In genomic region chr1:23865543-23865930, GRCh38 we compare ENCODE assay signal across 9 cellular contexts. TPM values are rescaled to one million over a fixed set of nuclear protein-coding genes. Genes with fewer than 3 reads are reported as not detected.
A peak's percentile ranks its signal among the peaks of the same experiment; 100 is the strongest.
DNase-seq lines count a peak whose midpoint lies in the region; ATAC-seq and FAIRE-seq lines count a peak whose summit lies in the region.
"Had no signal": no experiment of that assay in that cellular context is flagged by ENCODE, and none has a peak within 500 bp of the region (broad histone marks: within the 10 kb centered on the region; RNA-seq: fewer than 3 reads in every experiment).

No MANE protein-coding gene starts in this region.

- ATAC-seq in GM21576 (IDR thresholded peaks at IDR 0.05; ENCODE audit: unreplicated experiment) = no peak

- peak; percentile 53 for FAIRE-seq in GM19239 (lab: Jason Lieb, UNC)

- DNase-seq in A172 (ENCODE audit: low spot score) (peak; percentile 73), GM19239 (ENCODE audit: insufficient read length, low spot score) (no peak), SKM-1 treated with dmso at 0.1 percent for 144 hours (lab: John Stamatoyannopoulos, UW; ENCODE audit: unreplicated experiment) (peak; percentile 90), foreskin melanocyte (peak; percentile 54), caudate nucleus (lab: John Stamatoyannopoulos, UW) (no peak), NCI-H2081 (lab: John Stamatoyannopoulos, UW) (no peak), 8988T (no peak)

- H3K27ac ChIP-seq in caudate nucleus (ENCODE audit: low read depth, low read length) = no peak overlapping the region
- H3K27ac ChIP-seq: C4-2B had no signal

RNA-seq across cellular contexts. Expression of gene FUCA1, which starts 2.6 kb away (rescaled TPM):
- total RNA-seq in A172 (2014; rRNA removed; shearing (Covaris generic)) = 19.6 and 22.9 TPM in 2 replicates

RNA-seq across cellular contexts. Expression of gene HMGCL, which starts 40.3 kb away (rescaled TPM):
- 15.3 and 21.5 TPM in 2 replicates for total RNA-seq in A172 (2014; rRNA removed; shearing (Covaris generic))

RNA-seq across cellular contexts. Expression of gene CNR2, which starts 47.6 kb away (rescaled TPM):
- not detected in 2 replicates for total RNA-seq in A172 (2014; rRNA removed; shearing (Covaris generic))

Comparison
In these comparisons a context has a peak if more than half of its experiments do, and no peak if none do; other contexts are left out.
1. DNase-seq: peak in A172 (single experiment), SKM-1 treated with dmso at 0.1 percent for 144 hours (single experiment) and foreskin melanocyte (single experiment); none in GM19239 (single experiment), caudate nucleus (0 of 61), NCI-H2081 (0 of 2) and 8988T (single experiment).